In genomic region chr22:41579297-41579996, GRCh38 we compare ENCODE assay signal across 14 cellular contexts. TPM values are rescaled to one million over a fixed set of nuclear protein-coding genes. Genes with fewer than 3 reads are reported as not detected.
DNase-seq lines count a peak whose midpoint lies in the region; ATAC-seq and TF ChIP-seq lines count a peak whose summit lies in the region.
"Had no signal": no experiment of that assay in that cellular context is flagged by ENCODE, and none has a peak within 500 bp of the region (broad histone marks: within the 10 kb centered on the region; RNA-seq: fewer than 3 reads in every experiment).

No MANE protein-coding gene starts in this region.

- peak overlapping the region; percentile 29 for H3K27ac Mint-ChIP-seq in activated naive CD8-positive, alpha-beta T cell treated with anti-CD3 and anti-CD28 coated beads for 36 hours
- H3K27ac Mint-ChIP-seq in activated naive CD8-positive, alpha-beta T cell treated with anti-CD3 and anti-CD28 coated beads, Interleukin-2, amount 50 U/mL, for 24 hours: no peak overlapping the region
- H3K27ac Mint-ChIP-seq in chondrocyte (ENCODE audit: unreplicated experiment) (peak overlapping the region; percentile 41), neural crest cell (ENCODE audit: unreplicated experiment) (peak overlapping the region; percentile 50)

- H3K4me3 ChIP-seq in H7 (ENCODE audit: insufficient read depth, low read depth, low read length): no peak overlapping the region
- H3K4me3 ChIP-seq: BLaER1 treated with 17β-estradiol and CSF1 and Interleukin-3, amounts not matched to agents 10 nM and 100 nM; HAP-1 had no signal

- H3K4me1 Mint-ChIP-seq in activated naive CD8-positive, alpha-beta T cell treated with anti-CD3 and anti-CD28 coated beads for 36 hours: no peaks in the 10 kb centered on the region
- H3K4me1 Mint-ChIP-seq in activated naive CD8-positive, alpha-beta T cell treated with anti-CD3 and anti-CD28 coated beads, Interleukin-2, amount 50 U/mL, for 24 hours: no peaks in the 10 kb centered on the region
- H3K4me1 Mint-ChIP-seq in chondrocyte (ENCODE audit: low read depth) (peaks cover 6% of the 10 kb centered on the region), neural crest cell (peaks cover 10% of the 10 kb centered on the region)

- no peak overlapping the region for H3K4me3 Mint-ChIP-seq in activated naive CD8-positive, alpha-beta T cell treated with anti-CD3 and anti-CD28 coated beads for 36 hours
- no peak overlapping the region for H3K4me3 Mint-ChIP-seq in activated naive CD8-positive, alpha-beta T cell treated with anti-CD3 and anti-CD28 coated beads, Interleukin-2, amount 50 U/mL, for 24 hours
- no peak overlapping the region for H3K4me3 Mint-ChIP-seq in chondrocyte (ENCODE audit: unreplicated experiment)
- no peak overlapping the region for H3K4me3 Mint-ChIP-seq in neural crest cell
- H3K4me3 Mint-ChIP-seq: CD4-positive, CD25-positive, alpha-beta regulatory T cell had no signal

- H3K27me3 ChIP-seq in H7 (ENCODE audit: control insufficient read depth, insufficient read depth, low read length): no peaks in the 10 kb centered on the region
- H3K27me3 ChIP-seq: BLaER1 treated with 17β-estradiol and CSF1 and Interleukin-3, amounts not matched to agents 10 nM and 100 nM had no signal

- TF ChIP-seq CTCF in chondrocyte (IDR thresholded peaks at IDR 0.05): no peak
- TF ChIP-seq CTCF in neural crest cell (conservative IDR thresholded peaks at IDR 0.05): no peak

- H3K36me3 ChIP-seq in H7 (replicated peaks; ENCODE audit: control insufficient read depth, insufficient read depth, low read length): no peaks in the 10 kb centered on the region

- H3K36me3 Mint-ChIP-seq in activated naive CD8-positive, alpha-beta T cell treated with anti-CD3 and anti-CD28 coated beads for 36 hours: peaks cover 6% of the 10 kb centered on the region
- peaks cover 6% of the 10 kb centered on the region for H3K36me3 Mint-ChIP-seq in activated naive CD8-positive, alpha-beta T cell treated with anti-CD3 and anti-CD28 coated beads, Interleukin-2, amount 50 U/mL, for 24 hours (ENCODE audit: low read depth)
- H3K36me3 Mint-ChIP-seq in chondrocyte (ENCODE audit: low read depth) (peaks cover 23% of the 10 kb centered on the region), neural crest cell (ENCODE audit: low read depth) (peaks cover 3% of the 10 kb centered on the region)

- ATAC-seq in activated naive CD8-positive, alpha-beta T cell treated with anti-CD3 and anti-CD28 coated beads, Interleukin-2, amount 50 U/mL, for 24 hours: no peak
- no peak for ATAC-seq in GM21390 (IDR thresholded peaks at IDR 0.05; ENCODE audit: unreplicated experiment)

- H3K9me3 Mint-ChIP-seq in activated naive CD8-positive, alpha-beta T cell treated with anti-CD3 and anti-CD28 coated beads for 36 hours: no peaks in the 10 kb centered on the region
- H3K9me3 Mint-ChIP-seq in activated naive CD8-positive, alpha-beta T cell treated with anti-CD3 and anti-CD28 coated beads, Interleukin-2, amount 50 U/mL, for 24 hours: no peaks in the 10 kb centered on the region
- H3K9me3 Mint-ChIP-seq in chondrocyte (ENCODE audit: low read depth) (no peaks in the 10 kb centered on the region), neural crest cell (no peaks in the 10 kb centered on the region)
- H3K9me3 Mint-ChIP-seq: CD4-positive, CD25-positive, alpha-beta regulatory T cell had no signal

- no peaks in the 10 kb centered on the region for H3K27me3 Mint-ChIP-seq in activated naive CD8-positive, alpha-beta T cell treated with anti-CD3 and anti-CD28 coated beads for 36 hours
- H3K27me3 Mint-ChIP-seq in activated naive CD8-positive, alpha-beta T cell treated with anti-CD3 and anti-CD28 coated beads, Interleukin-2, amount 50 U/mL, for 24 hours: no peaks in the 10 kb centered on the region
- H3K27me3 Mint-ChIP-seq in chondrocyte (ENCODE audit: low read depth): no peaks in the 10 kb centered on the region
- no peaks in the 10 kb centered on the region for H3K27me3 Mint-ChIP-seq in neural crest cell (ENCODE audit: low read depth)
- H3K27me3 Mint-ChIP-seq: CD4-positive, CD25-positive, alpha-beta regulatory T cell had no signal

- DNase-seq in activated naive CD8-positive, alpha-beta T cell treated with anti-CD3 and anti-CD28 coated beads for 36 hours: no peak
- no peak for DNase-seq in activated naive CD8-positive, alpha-beta T cell treated with anti-CD3 and anti-CD28 coated beads, Interleukin-2, amount 50 U/mL, for 24 hours
- DNase-seq in H7 (peak; percentile 33), chondrocyte (ENCODE audit: low spot score) (no peak), neural crest cell (ENCODE audit: low read depth, low spot score) (no peak), RKO (ENCODE audit: low spot score) (no peak)
- DNase-seq in activated CD8-positive, alpha-beta memory T cell treated with anti-CD3 and anti-CD28 coated beads, Interleukin-2, amount 50 U/mL, for 48 hours: no peak
- DNase-seq: CD4-positive, CD25-positive, alpha-beta regulatory T cell; DMS53; GF-D8; GOT3 had no signal

RNA-seq across cellular contexts. Expression of gene PMM1, which starts 10.2 kb away (rescaled TPM):
- total RNA-seq in activated naive CD8-positive, alpha-beta T cell treated with anti-CD3 and anti-CD28 coated beads for 36 hours: 10 to 100 TPM; 24.3 to 26.9 TPM
- 5.6 and 7.7 TPM in 2 replicates for total RNA-seq in H7 (2014; rRNA removed; shearing (Covaris generic))
- total RNA-seq in chondrocyte (39.3 to 48.2 TPM (median 47.1 TPM) in 3 replicates), neural crest cell (28.0 and 30.8 TPM in 2 replicates)

RNA-seq across cellular contexts. Expression of gene CSDC2, which starts 18.6 kb away (rescaled TPM):
- not detected for total RNA-seq in activated naive CD8-positive, alpha-beta T cell treated with anti-CD3 and anti-CD28 coated beads for 36 hours
- 0.78 and 2.2 TPM in 2 replicates for total RNA-seq in H7 (2014; rRNA removed; shearing (Covaris generic))
- 12.7 to 21.7 TPM (median 20.9 TPM) in 3 replicates for total RNA-seq in chondrocyte
- total RNA-seq in neural crest cell: 0.75 and 0.98 TPM in 2 replicates
- total RNA-seq: CD4-positive, CD25-positive, alpha-beta regulatory T cell had no signal

RNA-seq across cellular contexts. Expression of gene POLR3H, which starts 35.2 kb away (rescaled TPM):
- total RNA-seq in activated naive CD8-positive, alpha-beta T cell treated with anti-CD3 and anti-CD28 coated beads for 36 hours: 10 to 100 TPM; 69.2 to 70.1 TPM
- 8.5 and 9.5 TPM in 2 replicates for total RNA-seq in H7 (2014; rRNA removed; shearing (Covaris generic))
- total RNA-seq in chondrocyte (39.6 to 57.3 TPM (median 41.5 TPM) in 3 replicates), neural crest cell (54.0 and 55.5 TPM in 2 replicates)

RNA-seq across cellular contexts. Expression of gene DESI1, which starts 41.4 kb away (rescaled TPM):
- total RNA-seq in activated naive CD8-positive, alpha-beta T cell treated with anti-CD3 and anti-CD28 coated beads for 36 hours: 10 to 100 TPM; 67.0 to 78.8 TPM
- 21.4 and 29.4 TPM in 2 replicates for total RNA-seq in H7 (2014; rRNA removed; shearing (Covaris generic))
- total RNA-seq in chondrocyte (29.5 to 33.9 TPM (median 29.8 TPM) in 3 replicates), neural crest cell (38.0 and 40.0 TPM in 2 replicates)

RNA-seq across cellular contexts. Expression of gene XRCC6, which starts 41.6 kb away (rescaled TPM):
- total RNA-seq in activated naive CD8-positive, alpha-beta T cell treated with anti-CD3 and anti-CD28 coated beads for 36 hours: 100 to 1,000 TPM; 498 to 502 TPM
- 658 and 684 TPM in 2 replicates for total RNA-seq in H7 (2014; rRNA removed; shearing (Covaris generic))
- total RNA-seq in chondrocyte: 156 to 210 TPM (median 161 TPM) in 3 replicates
- total RNA-seq in neural crest cell: 427 TPM in 2 replicates
